In the genomic region with DNA sequence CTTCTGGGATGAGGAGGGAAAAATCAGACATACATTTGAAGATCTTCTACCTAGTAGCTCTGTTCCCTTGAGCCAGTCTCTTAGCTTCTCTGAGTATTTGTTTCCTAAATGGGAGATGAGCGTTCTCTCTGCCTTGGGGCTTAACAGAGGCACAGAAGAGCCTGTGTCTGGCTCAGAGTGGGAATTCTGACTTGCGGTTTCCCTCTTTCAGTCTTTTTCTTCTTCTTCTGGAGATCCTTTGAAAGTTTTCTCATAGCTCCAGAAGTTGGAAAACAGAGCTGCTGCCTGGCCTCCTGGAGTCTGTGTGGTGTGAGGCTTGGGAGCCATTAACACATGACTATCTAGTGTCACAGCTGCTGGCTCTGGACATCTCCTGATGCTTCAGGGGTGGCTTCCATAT, we compare ENCODE assay signal across 30 cellular contexts.
DNase-seq lines count a peak whose midpoint lies in the region; ATAC-seq and TF ChIP-seq lines count a peak whose summit lies in the region.
"Had no signal": no experiment of that assay in that cellular context is flagged by ENCODE, and none has a peak within 500 bp of the region (broad histone marks: within the 10 kb centered on the region; RNA-seq: fewer than 3 reads in every experiment).

No MANE protein-coding gene starts in this region.

- H3K9me3 ChIP-seq in RWPE2 (ENCODE audit: severe bottlenecking): no peaks in the 10 kb centered on the region
- no peaks in the 10 kb centered on the region for H3K9me3 ChIP-seq in mucosa of rectum (ENCODE audit: control insufficient read depth in 2 of 2, low read length in 2 of 2)
- no peaks in the 10 kb centered on the region for H3K9me3 ChIP-seq in CD8-positive, alpha-beta memory T cell (ENCODE audit: low read length)
- H3K9me3 ChIP-seq: suprapubic skin had no signal

- intact Hi-C loops in natural killer cell (cut with micrococcal nuclease): no loop called here

- no peaks in the 10 kb centered on the region for H3K36me3 Mint-ChIP-seq in natural killer cell treated with Interleukin-12 subunit alpha and Interleukin-12 subunit beta and Interleukin-15 and Interleukin-18, amount 100 ng/mL, for 72 hours
- no peaks in the 10 kb centered on the region for H3K36me3 Mint-ChIP-seq in natural killer cell
- peaks cover 0 to 12% (median 5%) of the 10 kb centered on the region in 3 donors for H3K36me3 Mint-ChIP-seq in CD8-positive, alpha-beta memory T cell

- no peaks in the 10 kb centered on the region for H3K36me3 ChIP-seq in RWPE2 (ENCODE audit: low read depth)
- H3K36me3 ChIP-seq in mucosa of rectum (ENCODE audit: control insufficient read depth in 2 of 2, insufficient read depth in 2 of 2, low read length in 2 of 2): no peaks in the 10 kb centered on the region
- no peaks in the 10 kb centered on the region for H3K36me3 ChIP-seq in CD8-positive, alpha-beta memory T cell (ENCODE audit: insufficient read depth, low read length)
- H3K36me3 ChIP-seq: brain microvascular endothelial cell, suprapubic skin had no signal

- H3K4me1 ChIP-seq in RWPE2 (ENCODE audit: insufficient read depth, poor library complexity, severe bottlenecking) (peaks cover 26% of the 10 kb centered on the region), mucosa of rectum (ENCODE audit: control insufficient read depth in 2 of 2, insufficient read depth in 2 of 2, low read length in 2 of 2) (peaks cover 17 to 30% of the 10 kb centered on the region in 2 donors)
- no peaks in the 10 kb centered on the region for H3K4me1 ChIP-seq in CD8-positive, alpha-beta memory T cell (ENCODE audit: insufficient read depth, low read length)
- H3K4me1 ChIP-seq: suprapubic skin had no signal

- H3K27ac Mint-ChIP-seq in natural killer cell treated with Interleukin-12 subunit alpha and Interleukin-12 subunit beta and Interleukin-15 and Interleukin-18, amount 100 ng/mL, for 72 hours: peak overlapping the region in 1 of 2 donors; percentile 35
- H3K27ac Mint-ChIP-seq in natural killer cell: no peak overlapping the region
- peak overlapping the region in 1 of 8 donors; percentile 24 for H3K27ac Mint-ChIP-seq in CD8-positive, alpha-beta memory T cell
- H3K27ac Mint-ChIP-seq: activated CD4-positive, alpha-beta T cell treated with anti-CD3 and anti-CD28 coated beads, Interleukin-2, amount 10 ng/mL, durations not matched to agents 7 days and 5 days; activated T-cell treated with anti-CD3 and anti-CD28 coated beads, Interleukin-2, amount 50 U/mL, for 24 hours; H9 had no signal

- H3K4me3 ChIP-seq in RWPE2 (ENCODE audit: severe bottlenecking) (no peak overlapping the region), mucosa of rectum (ENCODE audit: low read length in 2 of 2) (peak overlapping the region in 1 of 2 donors; percentile 20)
- no peak overlapping the region for H3K4me3 ChIP-seq in CD8-positive, alpha-beta memory T cell (ENCODE audit: low read length)
- H3K4me3 ChIP-seq: K562, PC-9, suprapubic skin had no signal

- CTCF ChIA-PET in CD8-positive, alpha-beta memory T cell (lab: Charles Lee): interaction anchor here (1.2 kb wide), 1 partner anchor 10 kb away, joined by 3 read pairs; no protein-coding TSS in a partner anchor

- H3K27ac ChIP-seq in RWPE2 (ENCODE audit: poor library complexity, severe bottlenecking) (peak overlapping the region; percentile 14), mucosa of rectum (ENCODE audit: low read depth in 2 of 2, low read length in 2 of 2) (peak overlapping the region; percentile 79 to 85)
- no peak overlapping the region for H3K27ac ChIP-seq in CD8-positive, alpha-beta memory T cell (ENCODE audit: low read depth, low read length)
- H3K27ac ChIP-seq: brain microvascular endothelial cell, PC-9, suprapubic skin, WERI-Rb-1 had no signal

- H3K4me3 Mint-ChIP-seq in natural killer cell treated with Interleukin-12 subunit alpha and Interleukin-12 subunit beta and Interleukin-15 and Interleukin-18, amount 100 ng/mL, for 72 hours: peak overlapping the region; percentile 22
- no peak overlapping the region for H3K4me3 Mint-ChIP-seq in natural killer cell
- peak overlapping the region in 1 of 7 donors; percentile 8 for H3K4me3 Mint-ChIP-seq in CD8-positive, alpha-beta memory T cell
- H3K4me3 Mint-ChIP-seq: activated CD4-positive, alpha-beta T cell treated with anti-CD3 and anti-CD28 coated beads, Interleukin-2, amount 10 ng/mL, durations not matched to agents 7 days and 5 days; activated T-cell treated with anti-CD3 and anti-CD28 coated beads, Interleukin-2, amount 50 U/mL, for 24 hours; H9 had no signal

- TF ChIP-seq CTCF in natural killer cell (IDR thresholded peaks at IDR 0.05) (no peak), RWPE2 (IDR thresholded peaks at IDR 0.05; ENCODE audit: poor library complexity, severe bottlenecking) (no peak)

- POLR2A ChIA-PET in CD8-positive, alpha-beta memory T cell (lab: Charles Lee): no interaction called here

- no peak for ATAC-seq in natural killer cell treated with Interleukin-12 subunit alpha and Interleukin-12 subunit beta and Interleukin-15 and Interleukin-18, amount 100 ng/mL, for 72 hours
- ATAC-seq in natural killer cell (no peak), RWPE2 (ENCODE audit: low read depth) (no peak)
- ATAC-seq: K562 had no signal

- no peak for DNase-seq in natural killer cell treated with Interleukin-12 subunit alpha and Interleukin-12 subunit beta and Interleukin-15 and Interleukin-18, amount 100 ng/mL, for 72 hours (ENCODE audit: low spot score)
- DNase-seq in natural killer cell (no peak), RWPE2 (ENCODE audit: low spot score) (no peak), NCI-H226 (no peak), NCI-H146 treated with DMSO at 0.1 percent for 48 hours (lab: John Stamatoyannopoulos, UW; ENCODE audit: unreplicated experiment) (no peak), pons (ENCODE audit: low spot score) (no peak)
- no peak for DNase-seq in CD8-positive, alpha-beta memory T cell
- DNase-seq: activated CD4-positive, alpha-beta T cell treated with anti-CD3 and anti-CD28 coated beads, Interleukin-2, amount 10 ng/mL, durations not matched to agents 7 days and 5 days; activated naive CD4-positive, alpha-beta T cell treated with Interleukin-2 at 50 U/mL for 16 hours; activated T-cell treated with anti-CD3 and anti-CD28 coated beads, Interleukin-2, amount 50 U/mL, for 24 hours; AML-193; DMS53; GDM1; H9; kidney; NCI-H1436; NCI-H2107; PC-9; posterior cingulate gyrus; right cardiac atrium; SHP77 treated with DMSO at 0.1 percent for 48 hours; stimulated activated CD4-positive, alpha-beta T cell treated with anti-CD3 and anti-CD28 coated beads, Interleukin-12 subunit alpha, Interleukin-12 subunit beta, amount 100 ng/mL, for 4 hours; stimulated activated CD4-positive, alpha-beta T cell treated with anti-CD3 and anti-CD28 coated beads, Interleukin-4, amount 100 ng/mL, for 4 hours; stimulated activated naive CD4-positive, alpha-beta T cell; T-helper 9 cell; WERI-Rb-1 had no signal

- H3K4me1 Mint-ChIP-seq in natural killer cell treated with Interleukin-12 subunit alpha and Interleukin-12 subunit beta and Interleukin-15 and Interleukin-18, amount 100 ng/mL, for 72 hours (ENCODE audit: low read depth in 2 of 2): peaks cover 20 to 32% of the 10 kb centered on the region in 2 donors
- peaks cover 5 to 16% of the 10 kb centered on the region in 2 donors for H3K4me1 Mint-ChIP-seq in natural killer cell
- peaks cover 36 to 63% (median 49%) of the 10 kb centered on the region in 3 donors for H3K4me1 Mint-ChIP-seq in CD8-positive, alpha-beta memory T cell

- no peaks in the 10 kb centered on the region for H3K9me3 Mint-ChIP-seq in natural killer cell treated with Interleukin-12 subunit alpha and Interleukin-12 subunit beta and Interleukin-15 and Interleukin-18, amount 100 ng/mL, for 72 hours
- H3K9me3 Mint-ChIP-seq in natural killer cell: no peaks in the 10 kb centered on the region
- no peaks in the 10 kb centered on the region for H3K9me3 Mint-ChIP-seq in CD8-positive, alpha-beta memory T cell
- H3K9me3 Mint-ChIP-seq: activated CD4-positive, alpha-beta T cell treated with anti-CD3 and anti-CD28 coated beads, Interleukin-2, amount 10 ng/mL, durations not matched to agents 7 days and 5 days; activated T-cell treated with anti-CD3 and anti-CD28 coated beads, Interleukin-2, amount 50 U/mL, for 24 hours; H9 had no signal

- H3K27me3 Mint-ChIP-seq in natural killer cell treated with Interleukin-12 subunit alpha and Interleukin-12 subunit beta and Interleukin-15 and Interleukin-18, amount 100 ng/mL, for 72 hours: no peaks in the 10 kb centered on the region
- no peaks in the 10 kb centered on the region for H3K27me3 Mint-ChIP-seq in natural killer cell (ENCODE audit: low read depth in 2 of 2)
- no peaks in the 10 kb centered on the region for H3K27me3 Mint-ChIP-seq in CD8-positive, alpha-beta memory T cell
- H3K27me3 Mint-ChIP-seq: activated CD4-positive, alpha-beta T cell treated with anti-CD3 and anti-CD28 coated beads, Interleukin-2, amount 10 ng/mL, durations not matched to agents 7 days and 5 days; activated T-cell treated with anti-CD3 and anti-CD28 coated beads, Interleukin-2, amount 50 U/mL, for 24 hours had no signal

- no peak overlapping the region for H3K9ac ChIP-seq in mucosa of rectum (ENCODE audit: low read depth in 1 of 2, low read length in 2 of 2)

- H3K27me3 ChIP-seq in RWPE2 (ENCODE audit: insufficient read depth, poor library complexity, severe bottlenecking) (no peaks in the 10 kb centered on the region), mucosa of rectum (ENCODE audit: control insufficient read depth in 2 of 2, insufficient read depth in 2 of 2, low read length in 2 of 2) (no peaks in the 10 kb centered on the region)
- no peaks in the 10 kb centered on the region for H3K27me3 ChIP-seq in CD8-positive, alpha-beta memory T cell (ENCODE audit: insufficient read depth, low read length, poor library complexity, severe bottlenecking)
- H3K27me3 ChIP-seq: brain microvascular endothelial cell, suprapubic skin had no signal
